In genomic region chr3:31416980-31417379, GRCh38 we compare ENCODE assay signal across 25 cellular contexts.
"Had no signal": no experiment of that assay in that cellular context is flagged by ENCODE, and none has a peak within 500 bp of the region (broad histone marks: within the 10 kb centered on the region; RNA-seq: fewer than 3 reads in every experiment).

No MANE protein-coding gene starts in this region.

- H3K4me2 ChIP-seq: neural progenitor cell had no signal

- H3K4me1 ChIP-seq: prostate gland, right lobe of liver, sigmoid colon, stomach, thyroid gland, tibial nerve, upper lobe of left lung, vagina had no signal

- H3K9me3 ChIP-seq: ovary, prostate gland, right lobe of liver, sigmoid colon, stomach, thoracic aorta, thyroid gland, tibial nerve, upper lobe of left lung, vagina had no signal

- H3K36me3 ChIP-seq: neural progenitor cell, ovary, prostate gland, right lobe of liver, sigmoid colon, stomach, thoracic aorta, thyroid gland, tibial nerve, upper lobe of left lung, vagina had no signal

- FAIRE-seq: small intestine, urothelium cell line had no signal

- H3K27ac ChIP-seq: neural progenitor cell, ovary, prostate gland, right lobe of liver, sigmoid colon, stomach, thoracic aorta, thyroid gland, tibial nerve, upper lobe of left lung, vagina had no signal

- H3K27me3 ChIP-seq: neural progenitor cell, ovary, right lobe of liver, sigmoid colon, stomach, thyroid gland, tibial nerve, upper lobe of left lung, vagina had no signal

- H3K4me3 ChIP-seq: neural progenitor cell, ovary, prostate gland, right lobe of liver, sigmoid colon, stomach, thoracic aorta, thyroid gland, tibial nerve, upper lobe of left lung, vagina had no signal

- DNase-seq: natural killer cell; occipital lobe; ovary; retina; right lobe of liver; sigmoid colon; small intestine; stimulated activated CD4-positive, alpha-beta T cell treated with anti-CD3 and anti-CD28 coated beads, Interleukin-15, amount 100 ng/mL, for 24 hours; stimulated activated CD4-positive, alpha-beta T cell treated with anti-CD3 and anti-CD28 coated beads, Interleukin-2, amount 100 ng/mL, for 24 hours; stimulated activated CD4-positive, alpha-beta T cell treated with anti-CD3 and anti-CD28 coated beads, Interleukin-2, amount 100 ng/mL, for 48 hours; stimulated activated CD4-positive, alpha-beta T cell treated with anti-CD3 and anti-CD28 coated beads, Interleukin-4, amount 100 ng/mL, for 24 hours; stimulated activated naive B cell treated with anti-CD40 and anti-IgM and Interleukin-4, amounts not matched to agents 10 μg/mL and 1 μg/mL and 100 μg/mL, for 72 hours; stimulated activated naive CD4-positive, alpha-beta T cell treated with Interleukin-2 at 50 U/mL for 16 hours; stomach; thyroid gland; trophoblast cell; upper lobe of left lung had no signal

- H2AFZ ChIP-seq: neural progenitor cell had no signal

- ATAC-seq: natural killer cell; right cardiac atrium; right lobe of liver; stimulated activated effector memory CD8-positive, alpha-beta T cell treated with anti-CD3 and anti-CD28 coated beads, Interleukin-12 subunit alpha, Interleukin-12 subunit beta, amount 100 ng/mL, for 72 hours; stimulated activated naive B cell treated with anti-CD40 and anti-IgM and Interleukin-4, amounts not matched to agents 10 μg/mL and 1 μg/mL and 100 μg/mL, for 72 hours had no signal

- H3K9ac ChIP-seq: neural progenitor cell had no signal
